In genomic region chr16:52561910-52562741, GRCh38 we compare ENCODE assay signal across 18 cellular contexts. TPM values are rescaled to one million over a fixed set of nuclear protein-coding genes. Genes with fewer than 3 reads are reported as not detected.
A peak's percentile ranks its signal among the peaks of the same experiment; 100 is the strongest.
DNase-seq lines count a peak whose midpoint lies in the region; ATAC-seq and TF ChIP-seq lines count a peak whose summit lies in the region.
"Had no signal": no experiment of that assay in that cellular context is flagged by ENCODE, and none has a peak within 500 bp of the region (broad histone marks: within the 10 kb centered on the region; RNA-seq: fewer than 3 reads in every experiment).

No MANE protein-coding gene starts in this region.

- no peak overlapping the region for H3K4me3 ChIP-seq in Caco-2 (ENCODE audit: low read depth, low read length)
- H3K4me3 ChIP-seq in lower lobe of right lung = no peak overlapping the region
- H3K4me3 ChIP-seq: PC-9 had no signal

- BruUV-seq in Caco-2 (replicated peaks; lab: Mats Ljungman, UMichigan) = no TSS peak

- ATAC-seq in lower lobe of right lung (peak; percentile 69 to 75), GM18867 (IDR thresholded peaks at IDR 0.05; ENCODE audit: unreplicated experiment) (no peak)
- ATAC-seq in stimulated activated naive CD8-positive, alpha-beta T cell treated with anti-CD3 and anti-CD28 coated beads, Interleukin-15, Interleukin-2, amounts not matched to agents 100 U/mL and 50 U/mL, for 24 hours = no peak
- ATAC-seq: stimulated activated naive CD8-positive, alpha-beta T cell treated with anti-CD3 and anti-CD28 coated beads, Interleukin-15, amount 100 ng/mL, for 72 hours had no signal

- H3K9me3 Mint-ChIP-seq in Caco-2 (ENCODE audit: unreplicated experiment) = no peaks in the 10 kb centered on the region
- H3K9me3 Mint-ChIP-seq: activated B cell treated with CpG ODN at 0.5 μM for 24 hours had no signal

- CTCF ChIA-PET in Caco-2 (lab: Charles Lee) = interaction anchor here (1.4 kb wide), 1 partner anchor 11 kb away, joined by 3 read pairs; no protein-coding TSS in a partner anchor

- H3K27ac Mint-ChIP-seq in Caco-2 (ENCODE audit: unreplicated experiment) = peak overlapping the region; percentile 78
- H3K27ac Mint-ChIP-seq: activated B cell treated with CpG ODN at 0.5 μM for 24 hours; activated naive CD4-positive, alpha-beta T cell treated with anti-CD3 and anti-CD28 coated beads, Interleukin-2, amount 50 U/mL, for 24 hours; stimulated activated naive CD8-positive, alpha-beta T cell treated with anti-CD3 and anti-CD28 coated beads, Interleukin-15, amount 100 ng/mL, for 72 hours had no signal

- 0 out of 2 replicates have a peak, but pooled peaks cover 1% of the 10 kb centered on the region for H3K36me3 ChIP-seq in Caco-2 (ENCODE audit: control insufficient read depth, insufficient read depth, low read length)
- no peaks in the 10 kb centered on the region for H3K36me3 ChIP-seq in lower lobe of right lung
- H3K36me3 ChIP-seq: neutrophil had no signal

- H3K9me3 ChIP-seq in Caco-2 (no peaks in the 10 kb centered on the region), lower lobe of right lung (no peaks in the 10 kb centered on the region)
- H3K9me3 ChIP-seq: neutrophil had no signal

- H3K27ac ChIP-seq in lower lobe of right lung = no peak overlapping the region
- H3K27ac ChIP-seq: KMS-11, neutrophil, PC-9 had no signal

- DNase-seq in Caco-2 = peak; percentile 40 to 62
- DNase-seq in NCI-H187 (lab: John Stamatoyannopoulos, UW) = peak; percentile 75
- peak; percentile 90 for DNase-seq in NCI-H774 (lab: John Stamatoyannopoulos, UW)
- DNase-seq in lower lobe of right lung = peak; percentile 54
- DNase-seq in effector CD4-positive, alpha-beta T cell = no peak
- DNase-seq in KG1 (lab: John Stamatoyannopoulos, UW) = no peak
- DNase-seq in stimulated activated naive CD8-positive, alpha-beta T cell treated with anti-CD3 and anti-CD28 coated beads, Interleukin-15, Interleukin-2, amounts not matched to agents 100 U/mL and 50 U/mL, for 24 hours = no peak
- DNase-seq: activated B cell treated with CpG ODN at 0.5 μM for 24 hours; activated CD8-positive, alpha-beta memory T cell treated with anti-CD3 and anti-CD28 coated beads, Interleukin-2, amount 50 U/mL, for 48 hours; HCEC 1CT; mammary epithelial cell; PC-9; stimulated activated naive CD8-positive, alpha-beta T cell treated with anti-CD3 and anti-CD28 coated beads, Interleukin-15, amount 100 ng/mL, for 72 hours; SW 1271 had no signal

- POLR2A ChIA-PET in Caco-2 (lab: Charles Lee) = no interaction called here

- intact Hi-C loops in Caco-2 (cut with micrococcal nuclease; ENCODE audit: unreplicated experiment) (no loop called here), lower lobe of right lung (cut with DNase I) (no loop called here)

- TF ChIP-seq CTCF in Caco-2 (IDR thresholded peaks at IDR 0.05; ENCODE audit: insufficient read depth in 1 of 2, low read depth in 1 of 2, low read length in 1 of 2, severe bottlenecking in 1 of 2, unreplicated experiment in 1 of 2) (no peak), lower lobe of right lung (IDR thresholded peaks at IDR 0.05) (no peak)

- H3K36me3 Mint-ChIP-seq in Caco-2 (ENCODE audit: insufficient read depth, unreplicated experiment) = no peaks in the 10 kb centered on the region
- H3K36me3 Mint-ChIP-seq: activated naive CD4-positive, alpha-beta T cell treated with anti-CD3 and anti-CD28 coated beads, Interleukin-2, amount 50 U/mL, for 24 hours had no signal

- H3K27me3 Mint-ChIP-seq in Caco-2 (ENCODE audit: insufficient read depth, unreplicated experiment) = no peaks in the 10 kb centered on the region
- H3K27me3 Mint-ChIP-seq: activated B cell treated with CpG ODN at 0.5 μM for 24 hours had no signal

- no peaks in the 10 kb centered on the region for H3K27me3 ChIP-seq in Caco-2 (replicated peaks; ENCODE audit: control insufficient read depth, insufficient read depth, low read length)
- H3K27me3 ChIP-seq in lower lobe of right lung (ENCODE audit: low read depth) = no peaks in the 10 kb centered on the region
- H3K27me3 ChIP-seq: neutrophil had no signal

- peak overlapping the region; percentile 43 for H3K4me3 Mint-ChIP-seq in Caco-2 (ENCODE audit: unreplicated experiment)
- H3K4me3 Mint-ChIP-seq: activated B cell treated with CpG ODN at 0.5 μM for 24 hours; activated naive CD4-positive, alpha-beta T cell treated with anti-CD3 and anti-CD28 coated beads, Interleukin-2, amount 50 U/mL, for 24 hours; stimulated activated naive CD8-positive, alpha-beta T cell treated with anti-CD3 and anti-CD28 coated beads, Interleukin-15, amount 100 ng/mL, for 72 hours had no signal

- H3K4me1 Mint-ChIP-seq in Caco-2 (ENCODE audit: low read depth, unreplicated experiment) = peaks cover 47% of the 10 kb centered on the region
- H3K4me1 Mint-ChIP-seq: activated B cell treated with CpG ODN at 0.5 μM for 24 hours; activated naive CD4-positive, alpha-beta T cell treated with anti-CD3 and anti-CD28 coated beads, Interleukin-2, amount 50 U/mL, for 24 hours; stimulated activated naive CD8-positive, alpha-beta T cell treated with anti-CD3 and anti-CD28 coated beads, Interleukin-15, amount 100 ng/mL, for 72 hours had no signal

- H3K4me1 ChIP-seq in Caco-2 (peaks cover 61% of the 10 kb centered on the region), lower lobe of right lung (peaks cover 5% of the 10 kb centered on the region)

RNA-seq across cellular contexts. Expression of gene TOX3, which starts 15.2 kb away (rescaled TPM):
- total RNA-seq in Caco-2 (2022) = 3.6 and 6.0 TPM in 2 replicates
- total RNA-seq in lower lobe of right lung = 4.1 TPM
- total RNA-seq: activated B cell treated with CpG ODN at 0.5 μM for 24 hours, PC-9 had no signal

Comparison
In these comparisons a context has a peak if more than half of its experiments do, and no peak if none do; other contexts are left out.
1. DNase-seq: peak in Caco-2 (2 of 2), NCI-H187 (2 of 2), NCI-H774 (single experiment) and lower lobe of right lung (single experiment); none in effector CD4-positive, alpha-beta T cell (single experiment), KG1 (single experiment) and stimulated activated naive CD8-positive, alpha-beta T cell treated with anti-CD3 and anti-CD28 coated beads, Interleukin-15, Interleukin-2, amounts not matched to agents 100 U/mL and 50 U/mL, for 24 hours (single experiment).
2. ATAC-seq: peak in lower lobe of right lung (2 of 2); none in GM18867 (single experiment) and stimulated activated naive CD8-positive, alpha-beta T cell treated with anti-CD3 and anti-CD28 coated beads, Interleukin-15, Interleukin-2, amounts not matched to agents 100 U/mL and 50 U/mL, for 24 hours (single experiment).